Comparison of ENCODE assay signal across 15 cellular contexts in genomic region chr4:127917151-127917550, GRCh38.
"Had no signal": no experiment of that assay in that cellular context is flagged by ENCODE, and none has a peak within 500 bp of the region (broad histone marks: within the 10 kb centered on the region; RNA-seq: fewer than 3 reads in every experiment).

No MANE protein-coding gene starts in this region.

- H3K4me1 Mint-ChIP-seq: immature natural killer cell, natural killer cell had no signal

- H3K79me2 ChIP-seq: parathyroid adenoma had no signal

- H3K9ac ChIP-seq: parathyroid adenoma had no signal

- ATAC-seq: natural killer cell had no signal

- H3K4me3 ChIP-seq: dorsolateral prefrontal cortex, sigmoid colon had no signal

- H3K9me3 ChIP-seq: sigmoid colon had no signal

- H3K9me3 Mint-ChIP-seq: immature natural killer cell, natural killer cell had no signal

- DNase-seq: central memory CD4-positive, alpha-beta T cell; cortex of kidney; dorsolateral prefrontal cortex; effector CD8-positive, alpha-beta T cell; foreskin melanocyte; immature natural killer cell; mesendoderm; natural killer cell; occipital lobe; sigmoid colon; small intestine; stimulated activated CD4-positive, alpha-beta T cell treated with anti-CD3 and anti-CD28 coated beads, Interleukin-12 subunit alpha, Interleukin-12 subunit beta, amount 100 ng/mL, for 4 hours; stimulated activated naive CD4-positive, alpha-beta T cell treated with Interleukin-2 at 50 U/mL for 16 hours; trophoblast cell had no signal

- H2AFZ ChIP-seq: parathyroid adenoma had no signal

- H3K27ac ChIP-seq: dorsolateral prefrontal cortex, parathyroid adenoma, sigmoid colon had no signal

- H3K27me3 ChIP-seq: dorsolateral prefrontal cortex, sigmoid colon had no signal

- H3K4me1 ChIP-seq: parathyroid adenoma, sigmoid colon had no signal

- H3K27ac Mint-ChIP-seq: immature natural killer cell had no signal

- H3K4me3 Mint-ChIP-seq: immature natural killer cell, natural killer cell had no signal
